8 cellular contexts compared by ENCODE assay signal in the genomic region with DNA sequence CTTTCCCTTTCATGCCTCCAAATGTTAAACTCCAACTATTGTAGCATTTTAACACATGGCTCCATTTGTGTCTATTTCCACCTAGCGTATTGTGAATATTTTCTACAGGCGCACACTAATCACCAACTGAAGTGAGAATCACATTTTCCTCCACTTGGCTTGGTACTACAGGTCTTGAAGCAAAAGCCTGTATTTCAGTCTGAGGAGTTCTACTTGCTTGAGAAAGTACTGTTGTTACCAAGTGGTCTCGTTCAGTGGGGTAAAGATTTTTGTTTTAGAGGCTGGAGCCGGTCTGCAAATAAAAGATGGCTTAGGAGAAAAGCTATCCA. TPM values are rescaled to one million over a fixed set of nuclear protein-coding genes. Genes with fewer than 3 reads are reported as not detected.
DNase-seq lines count a peak whose midpoint lies in the region; ATAC-seq and TF ChIP-seq lines count a peak whose summit lies in the region.

No MANE protein-coding gene starts in this region.

- no peaks in the 10 kb centered on the region for H3K36me3 ChIP-seq in upper lobe of right lung

- H3K9me3 Mint-ChIP-seq in activated T-cell treated with anti-CD3 and anti-CD28 coated beads, Interleukin-2, amount 50 U/mL, for 72 hours, result peaks cover 0 to 2% of the 10 kb centered on the region in 2 donors
- H3K9me3 Mint-ChIP-seq in activated naive CD8-positive, alpha-beta T cell treated with anti-CD3 and anti-CD28 coated beads, Interleukin-2, amount 50 U/mL, for 24 hours, result no peaks in the 10 kb centered on the region

- no peak for DNase-seq in activated T-cell treated with anti-CD3 and anti-CD28 coated beads, Interleukin-2, amount 50 U/mL, for 72 hours
- no peak for DNase-seq in activated T-cell treated with anti-CD3 and anti-CD28 coated beads, Interleukin-2, amount 50 U/mL, for 1 hour
- no peak for DNase-seq in activated naive CD8-positive, alpha-beta T cell treated with anti-CD3 and anti-CD28 coated beads, Interleukin-2, amount 50 U/mL, for 24 hours
- DNase-seq in lower leg skin (ENCODE audit: low spot score in 2 of 2) (no peak), upper lobe of right lung (no peak), NCI-H345 (lab: John Stamatoyannopoulos, UW) (no peak)
- no peak for DNase-seq in activated effector memory CD4-positive, alpha-beta T cell treated with anti-CD3 and anti-CD28 coated beads, Interleukin-2, amount 50 U/mL, for 16 hours

- no peaks in the 10 kb centered on the region for H3K27me3 Mint-ChIP-seq in activated T-cell treated with anti-CD3 and anti-CD28 coated beads, Interleukin-2, amount 50 U/mL, for 72 hours (ENCODE audit: low read depth)
- H3K27me3 Mint-ChIP-seq in activated naive CD8-positive, alpha-beta T cell treated with anti-CD3 and anti-CD28 coated beads, Interleukin-2, amount 50 U/mL, for 24 hours, result no peaks in the 10 kb centered on the region

- H3K4me3 ChIP-seq in lower leg skin (ENCODE audit: low read depth, poor library complexity, severe bottlenecking) (peak overlapping the region; percentile 94), upper lobe of right lung (peak overlapping the region; percentile 97)

- TF ChIP-seq POLR2A in lower leg skin (IDR thresholded peaks at IDR 0.05), result no peak

- 25 to 27% methylated on average over 4 of the region's 4 CpGs for WGBS in lower leg skin, 2 donors

- peaks cover 28% of the 10 kb centered on the region for H3K4me1 Mint-ChIP-seq in activated T-cell treated with anti-CD3 and anti-CD28 coated beads, Interleukin-2, amount 50 U/mL, for 72 hours (ENCODE audit: low read depth)
- peaks cover 28% of the 10 kb centered on the region for H3K4me1 Mint-ChIP-seq in activated naive CD8-positive, alpha-beta T cell treated with anti-CD3 and anti-CD28 coated beads, Interleukin-2, amount 50 U/mL, for 24 hours

- no peak for TF ChIP-seq CTCF in lower leg skin (IDR thresholded peaks at IDR 0.05)
- no peak for TF ChIP-seq CTCF in upper lobe of right lung (IDR thresholded peaks at IDR 0.05)

- intact Hi-C loops in lower leg skin (cut with DNase I; ENCODE audit: low total_unique reads), result no loop called here
- intact Hi-C loops in upper lobe of right lung (cut with DNase I), result no loop called here

- peaks cover 16% of the 10 kb centered on the region for H3K4me1 ChIP-seq in upper lobe of right lung

- peak overlapping the region; percentile 88 to 99 for H3K4me3 Mint-ChIP-seq in activated T-cell treated with anti-CD3 and anti-CD28 coated beads, Interleukin-2, amount 50 U/mL, for 72 hours
- peak overlapping the region; percentile 93 for H3K4me3 Mint-ChIP-seq in activated naive CD8-positive, alpha-beta T cell treated with anti-CD3 and anti-CD28 coated beads, Interleukin-2, amount 50 U/mL, for 24 hours

- H3K27ac ChIP-seq in upper lobe of right lung, result peak overlapping the region; percentile 94

- H3K36me3 Mint-ChIP-seq in activated T-cell treated with anti-CD3 and anti-CD28 coated beads, Interleukin-2, amount 50 U/mL, for 72 hours (ENCODE audit: insufficient read depth in 2 of 2), result peaks cover 7 to 13% of the 10 kb centered on the region in 2 donors
- peaks cover 15% of the 10 kb centered on the region for H3K36me3 Mint-ChIP-seq in activated naive CD8-positive, alpha-beta T cell treated with anti-CD3 and anti-CD28 coated beads, Interleukin-2, amount 50 U/mL, for 24 hours (ENCODE audit: low read depth)

- peak overlapping the region; percentile 96 for H3K27ac Mint-ChIP-seq in activated T-cell treated with anti-CD3 and anti-CD28 coated beads, Interleukin-2, amount 50 U/mL, for 72 hours
- peak overlapping the region; percentile 76 for H3K27ac Mint-ChIP-seq in activated naive CD8-positive, alpha-beta T cell treated with anti-CD3 and anti-CD28 coated beads, Interleukin-2, amount 50 U/mL, for 24 hours

- H3K27me3 ChIP-seq in upper lobe of right lung, result no peaks in the 10 kb centered on the region

- peak in 1 of 2 donors; percentile 1 for ATAC-seq in activated T-cell treated with anti-CD3 and anti-CD28 coated beads, Interleukin-2, amount 50 U/mL, for 72 hours (replicated peaks in 1 of 2)
- ATAC-seq in HG03280 (IDR thresholded peaks at IDR 0.05; ENCODE audit: unreplicated experiment) (peak; percentile 3), upper lobe of right lung (no peak)
- ATAC-seq in activated naive CD8-positive, alpha-beta T cell treated with anti-CD3 and anti-CD28 coated beads, Interleukin-2, amount 50 U/mL, for 24 hours, result peak; percentile 4

- no peaks in the 10 kb centered on the region for H3K9me3 ChIP-seq in upper lobe of right lung

RNA-seq across cellular contexts. Expression of a gene that starts 0.6 kb away (rescaled TPM):
- 10 to 100 TPM; 14.3 to 14.5 TPM for total RNA-seq in activated T-cell treated with anti-CD3 and anti-CD28 coated beads, Interleukin-2, amount 50 U/mL, for 72 hours
- total RNA-seq in lower leg skin (10 to 100 TPM in 3 of 4 donors, 1 to 10 TPM in 1; 8.2 to 21.2 (median 17.1) TPM), upper lobe of right lung (14.7 TPM)
